ENCODE assay signal across 8 cellular contexts in the genomic region with DNA sequence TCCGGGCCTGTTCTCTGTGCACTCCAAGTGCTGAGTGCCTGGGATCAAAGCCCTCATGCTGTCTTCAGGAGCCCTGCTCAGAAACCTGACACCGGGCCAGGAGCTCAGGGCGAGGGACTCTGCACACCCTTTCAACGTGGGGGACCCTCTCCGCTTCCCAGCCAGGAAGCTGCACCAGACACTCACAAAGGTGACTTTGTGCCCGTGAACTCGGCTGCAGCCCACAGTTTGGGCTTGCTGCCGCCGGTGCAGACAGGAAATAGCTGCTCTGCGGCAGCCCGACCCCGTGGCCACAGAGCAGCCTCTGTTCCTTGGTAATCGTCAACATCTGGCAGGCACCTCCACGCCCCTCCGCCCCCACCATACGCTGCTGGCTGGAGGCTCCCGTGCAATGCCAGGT.
A peak's percentile ranks its signal among the peaks of the same experiment; 100 is the strongest.
DNase-seq lines count a peak whose midpoint lies in the region; ATAC-seq lines count a peak whose summit lies in the region.

No MANE protein-coding gene starts in this region.

- H3K27me3 ChIP-seq in H7 (ENCODE audit: control insufficient read depth, insufficient read depth, low read length): no peaks in the 10 kb centered on the region

- no peak overlapping the region for H3K4me3 ChIP-seq in H7 (ENCODE audit: insufficient read depth, low read depth, low read length)

- DNase-seq in H7 (peak; percentile 84), ureter (ENCODE audit: low spot score) (no peak)
- DNase-seq in activated CD4-positive, alpha-beta T cell treated with anti-CD3 and anti-CD28 coated beads, Interleukin-2, amount 50 U/mL, for 48 hours: peak; percentile 45 to 52
- DNase-seq in stimulated activated CD4-positive, alpha-beta T cell treated with anti-CD3 and anti-CD28 coated beads, Interleukin-12 subunit alpha, Interleukin-12 subunit beta, amount 100 ng/mL, for 4 hours: peak; percentile 32

- no peaks in the 10 kb centered on the region for H3K36me3 ChIP-seq in H7 (replicated peaks; ENCODE audit: control insufficient read depth, insufficient read depth, low read length)

- ATAC-seq in esophagus mucosa (peak; percentile 52), HG03469 (IDR thresholded peaks at IDR 0.05; ENCODE audit: unreplicated experiment) (no peak), HG02970 (IDR thresholded peaks at IDR 0.05; ENCODE audit: low FRiP score, unreplicated experiment) (no peak), GM21737 (IDR thresholded peaks at IDR 0.05; ENCODE audit: unreplicated experiment) (no peak)
